In genomic region chr22:49150801-49151221, GRCh38 we compare ENCODE assay signal across 24 cellular contexts.
"Had no signal": no experiment of that assay in that cellular context is flagged by ENCODE, and none has a peak within 500 bp of the region (broad histone marks: within the 10 kb centered on the region; RNA-seq: fewer than 3 reads in every experiment).

No MANE protein-coding gene starts in this region.

- H3K4me1 ChIP-seq: breast epithelium, esophagus squamous epithelium, heart right ventricle, left lung, lower lobe of right lung, thyroid gland, upper lobe of right lung had no signal

- DNase-seq: activated CD4-positive, alpha-beta T cell treated with anti-CD3 and anti-CD28 coated beads for 1 hour; activated CD4-positive, alpha-beta T cell treated with anti-CD3 and anti-CD28 coated beads, Interleukin-2, amount 10 ng/mL, durations not matched to agents 7 days and 5 days; activated CD8-positive, alpha-beta T cell treated with anti-CD3 and anti-CD28 coated beads for 36 hours; activated T-cell treated with anti-CD3 and anti-CD28 coated beads, Interleukin-2, amount 50 U/mL, for 4 hours; dermis blood vessel endothelial cell; effector CD4-positive, alpha-beta T cell; esophagus squamous epithelium; foreskin melanocyte; heart right ventricle; kidney glomerular epithelial cell; left lung; lower lobe of right lung; mesenchymal stem cell; right cardiac atrium; stimulated activated CD4-positive, alpha-beta T cell treated with anti-CD3 and anti-CD28 coated beads, Interleukin-2, amount 100 ng/mL, for 48 hours; substantia nigra; SW 1271; T1000; thyroid gland had no signal

- H3K27me3 ChIP-seq: neutrophil, thyroid gland had no signal

- H3K36me3 ChIP-seq: breast epithelium, esophagus squamous epithelium, heart right ventricle, left lung, lower lobe of right lung, neutrophil, thyroid gland, upper lobe of right lung had no signal

- H3K27ac ChIP-seq: breast epithelium, epithelial cell of prostate, esophagus squamous epithelium, heart right ventricle, left lung, lower lobe of right lung, neutrophil, thyroid gland, upper lobe of right lung had no signal

- H3K9me3 ChIP-seq: esophagus squamous epithelium, left lung, lower lobe of right lung, mucosa of descending colon, neutrophil, thyroid gland, upper lobe of right lung had no signal

- H3K4me3 ChIP-seq: breast epithelium, esophagus squamous epithelium, heart right ventricle, left lung, lower lobe of right lung, mucosa of descending colon, thyroid gland, upper lobe of right lung had no signal
